1 cellular context compared by ENCODE assay signal in genomic region chr1:62386351-62387121, GRCh38.
A peak's percentile ranks its signal among the peaks of the same experiment; 100 is the strongest.
TF ChIP-seq lines count a peak whose summit lies in the region.

No MANE protein-coding gene starts in this region.

TF ChIP-seq in HEK293, 187 proteins besides CTCF, POLR2A, EP300 and RAD21 (continued from another document):
- TF ChIP-seq, protein P1, sequence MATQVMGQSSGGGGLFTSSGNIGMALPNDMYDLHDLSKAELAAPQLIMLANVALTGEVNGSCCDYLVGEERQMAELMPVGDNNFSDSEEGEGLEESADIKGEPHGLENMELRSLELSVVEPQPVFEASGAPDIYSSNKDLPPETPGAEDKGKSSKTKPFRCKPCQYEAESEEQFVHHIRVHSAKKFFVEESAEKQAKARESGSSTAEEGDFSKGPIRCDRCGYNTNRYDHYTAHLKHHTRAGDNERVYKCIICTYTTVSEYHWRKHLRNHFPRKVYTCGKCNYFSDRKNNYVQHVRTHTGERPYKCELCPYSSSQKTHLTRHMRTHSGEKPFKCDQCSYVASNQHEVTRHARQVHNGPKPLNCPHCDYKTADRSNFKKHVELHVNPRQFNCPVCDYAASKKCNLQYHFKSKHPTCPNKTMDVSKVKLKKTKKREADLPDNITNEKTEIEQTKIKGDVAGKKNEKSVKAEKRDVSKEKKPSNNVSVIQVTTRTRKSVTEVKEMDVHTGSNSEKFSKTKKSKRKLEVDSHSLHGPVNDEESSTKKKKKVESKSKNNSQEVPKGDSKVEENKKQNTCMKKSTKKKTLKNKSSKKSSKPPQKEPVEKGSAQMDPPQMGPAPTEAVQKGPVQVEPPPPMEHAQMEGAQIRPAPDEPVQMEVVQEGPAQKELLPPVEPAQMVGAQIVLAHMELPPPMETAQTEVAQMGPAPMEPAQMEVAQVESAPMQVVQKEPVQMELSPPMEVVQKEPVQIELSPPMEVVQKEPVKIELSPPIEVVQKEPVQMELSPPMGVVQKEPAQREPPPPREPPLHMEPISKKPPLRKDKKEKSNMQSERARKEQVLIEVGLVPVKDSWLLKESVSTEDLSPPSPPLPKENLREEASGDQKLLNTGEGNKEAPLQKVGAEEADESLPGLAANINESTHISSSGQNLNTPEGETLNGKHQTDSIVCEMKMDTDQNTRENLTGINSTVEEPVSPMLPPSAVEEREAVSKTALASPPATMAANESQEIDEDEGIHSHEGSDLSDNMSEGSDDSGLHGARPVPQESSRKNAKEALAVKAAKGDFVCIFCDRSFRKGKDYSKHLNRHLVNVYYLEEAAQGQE (tag by site-specific recombination; IDR thresholded peaks at IDR 0.05), result no peak
- TF ChIP-seq ZNF626 (tag by site-specific recombination; IDR thresholded peaks at IDR 0.05) (0 out of 2 replicates have a peak, but pooled peaks have one; percentile 5), ZNF2 (tag by site-specific recombination; IDR thresholded peaks at IDR 0.05) (0 out of 2 replicates have a peak, but pooled peaks have one; percentile 38), ZNF501 (tag by site-specific recombination; IDR thresholded peaks at IDR 0.05) (no peak; the same call in 1 of the 2 replicates), ZNF555 (tag by site-specific recombination; conservative IDR thresholded peaks at IDR 0.05) (no peak), ZNF404 (tag by site-specific recombination; IDR thresholded peaks at IDR 0.05) (no peak), BCL6B (tag by site-specific recombination; IDR thresholded peaks at IDR 0.05) (peak; percentile 92), ZNF121 (tag by site-specific recombination; IDR thresholded peaks at IDR 0.05) (peak; percentile 24; the same call in 1 of the 2 replicates)
- TF ChIP-seq, protein P2, sequence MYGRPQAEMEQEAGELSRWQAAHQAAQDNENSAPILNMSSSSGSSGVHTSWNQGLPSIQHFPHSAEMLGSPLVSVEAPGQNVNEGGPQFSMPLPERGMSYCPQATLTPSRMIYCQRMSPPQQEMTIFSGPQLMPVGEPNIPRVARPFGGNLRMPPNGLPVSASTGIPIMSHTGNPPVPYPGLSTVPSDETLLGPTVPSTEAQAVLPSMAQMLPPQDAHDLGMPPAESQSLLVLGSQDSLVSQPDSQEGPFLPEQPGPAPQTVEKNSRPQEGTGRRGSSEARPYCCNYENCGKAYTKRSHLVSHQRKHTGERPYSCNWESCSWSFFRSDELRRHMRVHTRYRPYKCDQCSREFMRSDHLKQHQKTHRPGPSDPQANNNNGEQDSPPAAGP (tag by site-specific recombination; IDR thresholded peaks at IDR 0.05), result no peak
- TF ChIP-seq, protein P3, sequence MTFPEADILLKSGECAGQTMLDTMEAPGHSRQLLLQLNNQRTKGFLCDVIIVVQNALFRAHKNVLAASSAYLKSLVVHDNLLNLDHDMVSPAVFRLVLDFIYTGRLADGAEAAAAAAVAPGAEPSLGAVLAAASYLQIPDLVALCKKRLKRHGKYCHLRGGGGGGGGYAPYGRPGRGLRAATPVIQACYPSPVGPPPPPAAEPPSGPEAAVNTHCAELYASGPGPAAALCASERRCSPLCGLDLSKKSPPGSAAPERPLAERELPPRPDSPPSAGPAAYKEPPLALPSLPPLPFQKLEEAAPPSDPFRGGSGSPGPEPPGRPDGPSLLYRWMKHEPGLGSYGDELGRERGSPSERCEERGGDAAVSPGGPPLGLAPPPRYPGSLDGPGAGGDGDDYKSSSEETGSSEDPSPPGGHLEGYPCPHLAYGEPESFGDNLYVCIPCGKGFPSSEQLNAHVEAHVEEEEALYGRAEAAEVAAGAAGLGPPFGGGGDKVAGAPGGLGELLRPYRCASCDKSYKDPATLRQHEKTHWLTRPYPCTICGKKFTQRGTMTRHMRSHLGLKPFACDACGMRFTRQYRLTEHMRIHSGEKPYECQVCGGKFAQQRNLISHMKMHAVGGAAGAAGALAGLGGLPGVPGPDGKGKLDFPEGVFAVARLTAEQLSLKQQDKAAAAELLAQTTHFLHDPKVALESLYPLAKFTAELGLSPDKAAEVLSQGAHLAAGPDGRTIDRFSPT (tag by site-specific recombination; IDR thresholded peaks at IDR 0.05), result no peak
